Comparison of ENCODE assay signal across 14 cellular contexts in genomic region chr20:62475027-62475818, GRCh38. TPM values are rescaled to one million over a fixed set of nuclear protein-coding genes. Genes with fewer than 3 reads are reported as not detected.
A peak's percentile ranks its signal among the peaks of the same experiment; 100 is the strongest.
DNase-seq lines count a peak whose midpoint lies in the region; ATAC-seq and TF ChIP-seq lines count a peak whose summit lies in the region.
"Had no signal": no experiment of that assay in that cellular context is flagged by ENCODE, and none has a peak within 500 bp of the region (broad histone marks: within the 10 kb centered on the region; RNA-seq: fewer than 3 reads in every experiment).

No MANE protein-coding gene starts in this region.

- H3K4me1 ChIP-seq in heart right ventricle (peaks cover 0 to 20% (median 12%) of the 10 kb centered on the region in 9 donors), vagina (peaks cover 27% of the 10 kb centered on the region)

- H3K4me3 ChIP-seq in heart right ventricle: peak overlapping the region in 9 of 10 donors; percentile 28 to 59 (median 48)
- no peak overlapping the region for H3K4me3 ChIP-seq in neural cell (ENCODE audit: low read length)
- peak overlapping the region; percentile 33 to 50 for H3K4me3 ChIP-seq in vagina

- TF ChIP-seq CTCF in heart right ventricle (IDR thresholded peaks at IDR 0.05): no peak
- TF ChIP-seq CTCF in neural cell (IDR thresholded peaks at IDR 0.05; ENCODE audit: poor library complexity, severe bottlenecking): no peak
- no peak for TF ChIP-seq CTCF in vagina (IDR thresholded peaks at IDR 0.05)

- H3K36me3 Mint-ChIP-seq in activated naive CD4-positive, alpha-beta T cell treated with anti-CD3 and anti-CD28 coated beads, Interleukin-2, amount 10 ng/mL, durations not matched to agents 7 days and 5 days: no peaks in the 10 kb centered on the region
- H3K36me3 Mint-ChIP-seq: activated naive CD4-positive, alpha-beta T cell treated with anti-CD3 and anti-CD28 coated beads, Interleukin-2, amount 50 U/mL, for 24 hours had no signal

- H3K27ac Mint-ChIP-seq in activated naive CD4-positive, alpha-beta T cell treated with anti-CD3 and anti-CD28 coated beads, Interleukin-2, amount 10 ng/mL, durations not matched to agents 7 days and 5 days: no peak overlapping the region
- H3K27ac Mint-ChIP-seq: activated naive CD4-positive, alpha-beta T cell treated with anti-CD3 and anti-CD28 coated beads, Interleukin-2, amount 50 U/mL, for 24 hours; T-helper 1 cell treated with Interleukin-12 subunit alpha and Interleukin-12 subunit beta and Interleukin-4 antibody, amounts not matched to agents 30 μg/mL and 1 μg/mL, for 36 hours had no signal

- peak in 3 of 8 donors; percentile 5 to 39 (median 29) for ATAC-seq in heart right ventricle

- no peaks in the 10 kb centered on the region for H3K9me2 ChIP-seq in neural cell (ENCODE audit: insufficient read depth, low read length)

- H2AFZ ChIP-seq in neural cell (ENCODE audit: low read depth, low read length): no peak overlapping the region

- no peaks in the 10 kb centered on the region for H4K20me1 ChIP-seq in neural cell (ENCODE audit: insufficient read depth)

- no peak for TF ChIP-seq POLR2A in vagina (IDR thresholded peaks at IDR 0.05)

- H3K9me3 Mint-ChIP-seq in activated naive CD4-positive, alpha-beta T cell treated with anti-CD3 and anti-CD28 coated beads, Interleukin-2, amount 10 ng/mL, durations not matched to agents 7 days and 5 days: no peaks in the 10 kb centered on the region
- H3K9me3 Mint-ChIP-seq: activated naive CD4-positive, alpha-beta T cell treated with anti-CD3 and anti-CD28 coated beads, Interleukin-2, amount 50 U/mL, for 24 hours; T-helper 1 cell treated with Interleukin-12 subunit alpha and Interleukin-12 subunit beta and Interleukin-4 antibody, amounts not matched to agents 30 μg/mL and 1 μg/mL, for 36 hours had no signal

- H3K36me3 ChIP-seq in heart right ventricle (no peaks in the 10 kb centered on the region), neural cell (ENCODE audit: insufficient read depth, low read length) (no peaks in the 10 kb centered on the region), vagina (no peaks in the 10 kb centered on the region)

- H3K27me3 ChIP-seq in heart right ventricle (peaks cover 33 to 91% (median 69%) of the 10 kb centered on the region in 7 donors), neural cell (ENCODE audit: insufficient read depth, low read depth, low read length) (peaks cover 74% of the 10 kb centered on the region), vagina (peaks cover 21% of the 10 kb centered on the region)

- no peak for TF ChIP-seq EP300 in neural cell (conservative IDR thresholded peaks at IDR 0.05; ENCODE audit: poor library complexity, severe bottlenecking)

- DNase-seq in NCI-H748 (lab: John Stamatoyannopoulos, UW; ENCODE audit: unreplicated experiment) (peak; percentile 16), NCI-H748 treated with DMSO at 0.1 percent for 48 hours (lab: John Stamatoyannopoulos, UW) (no peak), heart right ventricle (no peak), vagina (ENCODE audit: extremely low spot score in 2 of 2) (no peak), NCI-H187 (lab: John Stamatoyannopoulos, UW) (no peak)
- no peak for DNase-seq in stimulated activated naive CD4-positive, alpha-beta T cell treated with Interleukin-2 at 50 U/mL for 16 hours (lab: John Stamatoyannopoulos, UW)
- DNase-seq in activated naive CD4-positive, alpha-beta T cell treated with anti-CD3 and anti-CD28 coated beads, Interleukin-2, amount 10 ng/mL, durations not matched to agents 7 days and 5 days: no peak
- DNase-seq: foreskin fibroblast, NCI-H2029 treated with DMSO at 0.1 percent for 48 hours had no signal

- H3K9ac ChIP-seq in neural cell (ENCODE audit: low read length): no peak overlapping the region

- no peaks in the 10 kb centered on the region for H3K4me1 Mint-ChIP-seq in activated naive CD4-positive, alpha-beta T cell treated with anti-CD3 and anti-CD28 coated beads, Interleukin-2, amount 10 ng/mL, durations not matched to agents 7 days and 5 days

- no peak overlapping the region for H3K4me2 ChIP-seq in neural cell (ENCODE audit: low read length)

- no peaks in the 10 kb centered on the region for H3F3A ChIP-seq in neural cell (ENCODE audit: insufficient read depth, low read length, poor library complexity, severe bottlenecking)

- H3K27ac ChIP-seq in heart right ventricle (peak overlapping the region in 1 of 10 donors; percentile 12), neural cell (ENCODE audit: low read length) (no peak overlapping the region), vagina (no peak overlapping the region)

- H3K9me3 ChIP-seq in heart right ventricle (no peaks in the 10 kb centered on the region), neural cell (ENCODE audit: low read length) (no peaks in the 10 kb centered on the region), vagina (no peaks in the 10 kb centered on the region)

- no peaks in the 10 kb centered on the region for H3K79me2 ChIP-seq in neural cell (replicated peaks; ENCODE audit: insufficient read depth, low read length)

- TF ChIP-seq RAD21 in neural cell (conservative IDR thresholded peaks at IDR 0.05): no peak

- no peak overlapping the region for H3K4me3 Mint-ChIP-seq in activated naive CD4-positive, alpha-beta T cell treated with anti-CD3 and anti-CD28 coated beads, Interleukin-2, amount 10 ng/mL, durations not matched to agents 7 days and 5 days
- H3K4me3 Mint-ChIP-seq: activated naive CD4-positive, alpha-beta T cell treated with anti-CD3 and anti-CD28 coated beads, Interleukin-2, amount 50 U/mL, for 24 hours; T-helper 1 cell treated with Interleukin-12 subunit alpha and Interleukin-12 subunit beta and Interleukin-4 antibody, amounts not matched to agents 30 μg/mL and 1 μg/mL, for 36 hours had no signal

- intact Hi-C loops in heart right ventricle (cut with DNase I): no loop called here
- intact Hi-C loops in vagina (cut with DNase I): no loop called here

- peaks cover 94% of the 10 kb centered on the region for H3K27me3 Mint-ChIP-seq in activated naive CD4-positive, alpha-beta T cell treated with anti-CD3 and anti-CD28 coated beads, Interleukin-2, amount 10 ng/mL, durations not matched to agents 7 days and 5 days

- CTCF ChIA-PET in activated naive CD4-positive, alpha-beta T cell treated with anti-CD3 and anti-CD28 coated beads, Interleukin-2, amount 10 ng/mL, durations not matched to agents 7 days and 5 days (lab: Charles Lee): no interaction called here

- WGBS in heart right ventricle, 2 donors: 5 to 6% methylated on average over 70 to 97 of the region's 97 CpGs

TF ChIP-seq in neural cell, 6 proteins besides CTCF, POLR2A, EP300 and RAD21:
- TF ChIP-seq EZH2 (IDR thresholded peaks at IDR 0.05; ENCODE audit: borderline replicate concordance, insufficient read depth, low read length, poor library complexity, severe bottlenecking): peak; percentile 89
- TF ChIP-seq, protein P1, sequence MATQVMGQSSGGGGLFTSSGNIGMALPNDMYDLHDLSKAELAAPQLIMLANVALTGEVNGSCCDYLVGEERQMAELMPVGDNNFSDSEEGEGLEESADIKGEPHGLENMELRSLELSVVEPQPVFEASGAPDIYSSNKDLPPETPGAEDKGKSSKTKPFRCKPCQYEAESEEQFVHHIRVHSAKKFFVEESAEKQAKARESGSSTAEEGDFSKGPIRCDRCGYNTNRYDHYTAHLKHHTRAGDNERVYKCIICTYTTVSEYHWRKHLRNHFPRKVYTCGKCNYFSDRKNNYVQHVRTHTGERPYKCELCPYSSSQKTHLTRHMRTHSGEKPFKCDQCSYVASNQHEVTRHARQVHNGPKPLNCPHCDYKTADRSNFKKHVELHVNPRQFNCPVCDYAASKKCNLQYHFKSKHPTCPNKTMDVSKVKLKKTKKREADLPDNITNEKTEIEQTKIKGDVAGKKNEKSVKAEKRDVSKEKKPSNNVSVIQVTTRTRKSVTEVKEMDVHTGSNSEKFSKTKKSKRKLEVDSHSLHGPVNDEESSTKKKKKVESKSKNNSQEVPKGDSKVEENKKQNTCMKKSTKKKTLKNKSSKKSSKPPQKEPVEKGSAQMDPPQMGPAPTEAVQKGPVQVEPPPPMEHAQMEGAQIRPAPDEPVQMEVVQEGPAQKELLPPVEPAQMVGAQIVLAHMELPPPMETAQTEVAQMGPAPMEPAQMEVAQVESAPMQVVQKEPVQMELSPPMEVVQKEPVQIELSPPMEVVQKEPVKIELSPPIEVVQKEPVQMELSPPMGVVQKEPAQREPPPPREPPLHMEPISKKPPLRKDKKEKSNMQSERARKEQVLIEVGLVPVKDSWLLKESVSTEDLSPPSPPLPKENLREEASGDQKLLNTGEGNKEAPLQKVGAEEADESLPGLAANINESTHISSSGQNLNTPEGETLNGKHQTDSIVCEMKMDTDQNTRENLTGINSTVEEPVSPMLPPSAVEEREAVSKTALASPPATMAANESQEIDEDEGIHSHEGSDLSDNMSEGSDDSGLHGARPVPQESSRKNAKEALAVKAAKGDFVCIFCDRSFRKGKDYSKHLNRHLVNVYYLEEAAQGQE (IDR thresholded peaks at IDR 0.05; ENCODE audit: borderline replicate concordance): no peak

RNA-seq across cellular contexts. Expression of gene GATA5, which starts 0.6 kb away (rescaled TPM):
- 1 to 10 TPM in 2 of 10 donors, under 1 TPM in 8; 0.11 to 5.1 (median 0.60) TPM for total RNA-seq in heart right ventricle
- polyA plus RNA-seq in heart right ventricle: 1 to 10 TPM in 1 of 2 donors, under 1 TPM in 1; 0.30 to 1.2 TPM
- polyA plus RNA-seq in neural cell: not detected in 2 replicates
- polyA minus RNA-seq in neural cell: not detected in 2 replicates
- total RNA-seq in vagina: 7.9 TPM
- total RNA-seq: subcutaneous adipose tissue had no signal

RNA-seq across cellular contexts. Expression of gene RBBP8NL, which starts 47.9 kb away (rescaled TPM):
- total RNA-seq in heart right ventricle: not detected
- polyA plus RNA-seq in heart right ventricle: not detected
- polyA plus RNA-seq in neural cell: not detected in 2 replicates
- not detected in 2 replicates for polyA minus RNA-seq in neural cell
- total RNA-seq in vagina: 1.7 TPM
- total RNA-seq: pulmonary artery endothelial cell, subcutaneous adipose tissue had no signal
